Comparison of ENCODE assay signal across 8 cellular contexts in genomic region chr20:38633577-38634093, GRCh38. TPM values are rescaled to one million over a fixed set of nuclear protein-coding genes. Genes with fewer than 3 reads are reported as not detected.
DNase-seq lines count a peak whose midpoint lies in the region; ATAC-seq and TF ChIP-seq lines count a peak whose summit lies in the region.

No MANE protein-coding gene starts in this region.

- no peaks in the 10 kb centered on the region for H3K36me3 ChIP-seq in sigmoid colon

- WGBS in sigmoid colon, 2 donors = 20 to 29% methylated on average over 13 of the region's 13 CpGs

- no peak for TF ChIP-seq EP300 in sigmoid colon (IDR thresholded peaks at IDR 0.05)

- peak; percentile 70 for ATAC-seq in GM18868 (IDR thresholded peaks at IDR 0.05; ENCODE audit: unreplicated experiment)
- peak; percentile 75 for ATAC-seq in Right ventricle myocardium superior (ENCODE audit: poor library complexity)
- no peak for ATAC-seq in HG03378 (IDR thresholded peaks at IDR 0.05; ENCODE audit: unreplicated experiment)

- peaks cover 0 to 19% (median 6%) of the 10 kb centered on the region in 3 donors for H3K27me3 ChIP-seq in sigmoid colon

- DNase-seq in ACHN = peak; percentile 61
- DNase-seq in MV-4-11 (lab: John Stamatoyannopoulos, UW) = peak; percentile 50
- DNase-seq in SK-MEL-5 (ENCODE audit: low read depth, low spot score) = peak; percentile 81
- DNase-seq in activated effector memory CD4-positive, alpha-beta T cell treated with anti-CD3 and anti-CD28 coated beads, Interleukin-2, amount 50 U/mL, for 16 hours = peak; percentile 82
- DNase-seq in Right ventricle myocardium superior = peak; percentile 57
- no peak for DNase-seq in sigmoid colon

- H3K4me1 ChIP-seq in sigmoid colon = no peaks in the 10 kb centered on the region

- no peak overlapping the region for H3K4me3 ChIP-seq in sigmoid colon

- H3K9me3 ChIP-seq in sigmoid colon = no peaks in the 10 kb centered on the region

- peak in 3 of 4 experiments; percentile 35 to 78 (median 51) for TF ChIP-seq CTCF in sigmoid colon (IDR thresholded peaks at IDR 0.05)

- in situ Hi-C loops in ACHN (cut with HindIII; ENCODE audit: low pct_ligation_motif_present, low pct_unique_long_range_greater_than_20kb, low sequenced_read_pairs) = no loop called here
- in situ Hi-C loops in SK-MEL-5 (cut with HindIII; ENCODE audit: low pct_unique_long_range_greater_than_20kb, low sequenced_read_pairs) = no loop called here

- H3K27ac ChIP-seq in sigmoid colon = no peak overlapping the region

- intact Hi-C loops in Right ventricle myocardium superior (cut with DNase I) = no loop called here
- intact Hi-C loops in sigmoid colon (cut with DNase I) = no loop called here

- no peak for TF ChIP-seq POLR2A in sigmoid colon (IDR thresholded peaks at IDR 0.05)

RNA-seq across cellular contexts. Expression of gene ARHGAP40, which starts 32.0 kb away (rescaled TPM):
- 0.08 TPM in 1 of 2 replicates, not detected in the other for total RNA-seq in SK-MEL-5 (2014; rRNA removed; shearing (Covaris generic))
- not detected in 2 replicates for polyA plus RNA-seq in SK-MEL-5 (2015; cell fraction: cytosol; rRNA removed)
- 0.11 TPM in 1 of 2 replicates, not detected in the other for polyA plus RNA-seq in SK-MEL-5 (2015; cell fraction: nucleus; rRNA removed)
- total RNA-seq in Right ventricle myocardium superior = not detected
- not detected for total RNA-seq in sigmoid colon
- polyA plus RNA-seq in sigmoid colon = not detected

RNA-seq across cellular contexts. Expression of gene ADIG, which starts 52.6 kb away (rescaled TPM):
- not detected in 2 replicates for total RNA-seq in SK-MEL-5 (2014; rRNA removed; shearing (Covaris generic))
- polyA plus RNA-seq in SK-MEL-5 (2015; cell fraction: cytosol; rRNA removed) = not detected in 2 replicates
- polyA plus RNA-seq in SK-MEL-5 (2015; cell fraction: nucleus; rRNA removed) = not detected in 2 replicates
- total RNA-seq in Right ventricle myocardium superior (not detected), sigmoid colon (not detected)
- polyA plus RNA-seq in sigmoid colon = not detected
